1 cellular context compared by ENCODE assay signal in genomic region chr12:105106621-105107020, GRCh38.
TF ChIP-seq lines count a peak whose summit lies in the region.

No MANE protein-coding gene starts in this region.

TF ChIP-seq in GM23338, 12 proteins besides CTCF, POLR2A, EP300 and RAD21 (continued from another document):
- TF ChIP-seq REST (IDR thresholded peaks at IDR 0.05; ENCODE audit: unreplicated experiment), result no peak
- TF ChIP-seq CREB1 (CRISPR knock-in tag; IDR thresholded peaks at IDR 0.05; ENCODE audit: low read depth), result no peak
- no peak for TF ChIP-seq EZH2phosphoT487 (IDR thresholded peaks at IDR 0.05; ENCODE audit: unreplicated experiment)
